In genomic region chrX:63466690-63467089, GRCh38 we compare ENCODE assay signal across 18 cellular contexts.
"Had no signal": no experiment of that assay in that cellular context is flagged by ENCODE, and none has a peak within 500 bp of the region (broad histone marks: within the 10 kb centered on the region; RNA-seq: fewer than 3 reads in every experiment).

No MANE protein-coding gene starts in this region.

- H3K36me3 ChIP-seq: cardiac muscle cell, colonic mucosa, gastroesophageal sphincter, left lung, right lobe of liver had no signal

- ATAC-seq: activated CD8-positive, alpha-beta T cell treated with anti-CD3 and anti-CD28 coated beads for 36 hours; activated T-cell treated with anti-CD3 and anti-CD28 coated beads, Interleukin-2, amount 50 U/mL, for 72 hours; gastroesophageal sphincter; left lung; psoas muscle; right lobe of liver; stimulated activated memory B cell treated with anti-CD40 and anti-IgM and Interleukin-4, amounts not matched to agents 10 μg/mL and 1 μg/mL and 100 μg/mL, for 72 hours had no signal

- DNase-seq: activated CD8-positive, alpha-beta memory T cell treated with anti-CD3 and anti-CD28 coated beads, Interleukin-2, amount 50 U/mL, for 4 hours; activated CD8-positive, alpha-beta T cell treated with anti-CD3 and anti-CD28 coated beads for 36 hours; activated naive CD8-positive, alpha-beta T cell treated with anti-CD3 and anti-CD28 coated beads, Interleukin-2, amount 10 ng/mL, durations not matched to agents 7 days and 5 days; activated T-cell treated with anti-CD3 and anti-CD28 coated beads, Interleukin-2, amount 50 U/mL, for 72 hours; anterior cingulate cortex; colonic mucosa; left lung; psoas muscle; right lobe of liver; spleen; stimulated activated CD4-positive, alpha-beta T cell treated with anti-CD3 and anti-CD28 coated beads, Interleukin-1b, Interleukin-23, amount 100 ng/mL, for 48 hours; T1000; tibial artery had no signal

- H3K9me3 ChIP-seq: colonic mucosa, gastroesophageal sphincter had no signal

- H3K27me3 ChIP-seq: cardiac muscle cell, colonic mucosa, gastroesophageal sphincter, left lung, right lobe of liver, tibial artery had no signal

- H3K4me3 ChIP-seq: cardiac muscle cell, colonic mucosa, gastroesophageal sphincter, left lung, psoas muscle, right lobe of liver, spleen, tibial artery had no signal

- H3K27ac Mint-ChIP-seq: activated CD8-positive, alpha-beta T cell treated with anti-CD3 and anti-CD28 coated beads for 36 hours; activated naive CD8-positive, alpha-beta T cell treated with anti-CD3 and anti-CD28 coated beads, Interleukin-2, amount 10 ng/mL, durations not matched to agents 7 days and 5 days; activated T-cell treated with anti-CD3 and anti-CD28 coated beads, Interleukin-2, amount 50 U/mL, for 72 hours; memory B cell; nephron; stimulated activated memory B cell treated with anti-CD40 and anti-IgM and Interleukin-4, amounts not matched to agents 10 μg/mL and 1 μg/mL and 100 μg/mL, for 72 hours had no signal

- H3K4me1 Mint-ChIP-seq: activated naive CD8-positive, alpha-beta T cell treated with anti-CD3 and anti-CD28 coated beads, Interleukin-2, amount 10 ng/mL, durations not matched to agents 7 days and 5 days; nephron; stimulated activated memory B cell treated with anti-CD40 and anti-IgM and Interleukin-4, amounts not matched to agents 10 μg/mL and 1 μg/mL and 100 μg/mL, for 72 hours had no signal

- H3K9me3 Mint-ChIP-seq: activated naive CD8-positive, alpha-beta T cell treated with anti-CD3 and anti-CD28 coated beads, Interleukin-2, amount 10 ng/mL, durations not matched to agents 7 days and 5 days had no signal

- H3K27ac ChIP-seq: cardiac muscle cell, colonic mucosa, gastroesophageal sphincter, left lung, psoas muscle, right lobe of liver, spleen, tibial artery had no signal

- H3K4me3 Mint-ChIP-seq: activated CD8-positive, alpha-beta T cell treated with anti-CD3 and anti-CD28 coated beads for 36 hours; activated naive CD8-positive, alpha-beta T cell treated with anti-CD3 and anti-CD28 coated beads, Interleukin-2, amount 10 ng/mL, durations not matched to agents 7 days and 5 days; activated T-cell treated with anti-CD3 and anti-CD28 coated beads, Interleukin-2, amount 50 U/mL, for 72 hours; memory B cell; nephron; stimulated activated memory B cell treated with anti-CD40 and anti-IgM and Interleukin-4, amounts not matched to agents 10 μg/mL and 1 μg/mL and 100 μg/mL, for 72 hours had no signal

- H3K4me1 ChIP-seq: colonic mucosa, gastroesophageal sphincter, left lung, psoas muscle, right lobe of liver, spleen, tibial artery had no signal

- H3K27me3 Mint-ChIP-seq: activated CD8-positive, alpha-beta T cell treated with anti-CD3 and anti-CD28 coated beads for 36 hours; activated naive CD8-positive, alpha-beta T cell treated with anti-CD3 and anti-CD28 coated beads, Interleukin-2, amount 10 ng/mL, durations not matched to agents 7 days and 5 days; memory B cell; stimulated activated memory B cell treated with anti-CD40 and anti-IgM and Interleukin-4, amounts not matched to agents 10 μg/mL and 1 μg/mL and 100 μg/mL, for 72 hours had no signal
